ENCODE assay signal across 29 cellular contexts in genomic region chr17:40714473-40714872, GRCh38. TPM values are rescaled to one million over a fixed set of nuclear protein-coding genes. Genes with fewer than 3 reads are reported as not detected.
DNase-seq lines count a peak whose midpoint lies in the region; ATAC-seq, FAIRE-seq and TF ChIP-seq lines count a peak whose summit lies in the region.
"Had no signal": no experiment of that assay in that cellular context is flagged by ENCODE, and none has a peak within 500 bp of the region (broad histone marks: within the 10 kb centered on the region; RNA-seq: fewer than 3 reads in every experiment).

No MANE protein-coding gene starts in this region.

- ATAC-seq in activated CD4-positive, alpha-beta T cell treated with anti-CD3 and anti-CD28 coated beads for 36 hours: no peak
- ATAC-seq: activated naive CD8-positive, alpha-beta T cell treated with anti-CD3 and anti-CD28 coated beads, Interleukin-2, amount 50 U/mL, for 24 hours; body of pancreas; left colon; pancreas; right cardiac atrium; stimulated activated naive CD8-positive, alpha-beta T cell treated with anti-CD3 and anti-CD28 coated beads, Interleukin-15, amount 100 ng/mL, for 72 hours had no signal

- no peaks in the 10 kb centered on the region for H3K36me3 Mint-ChIP-seq in activated CD4-positive, alpha-beta T cell treated with anti-CD3 and anti-CD28 coated beads for 36 hours (ENCODE audit: low read depth)
- no peaks in the 10 kb centered on the region for H3K36me3 Mint-ChIP-seq in glutamatergic neuron (ENCODE audit: unreplicated experiment)
- H3K36me3 Mint-ChIP-seq: activated CD4-positive, alpha-beta memory T cell treated with anti-CD3 and anti-CD28 coated beads for 36 hours; natural killer cell had no signal

- TF ChIP-seq CTCF in glutamatergic neuron (IDR thresholded peaks at IDR 0.05; ENCODE audit: partially characterized antibody, unreplicated experiment) (no peak), uterus (IDR thresholded peaks at IDR 0.05) (no peak), kidney (IDR thresholded peaks at IDR 0.05; ENCODE audit: borderline replicate concordance, extremely low read depth, insufficient read depth) (no peak)

- no peak overlapping the region for H3K4me3 Mint-ChIP-seq in activated CD4-positive, alpha-beta T cell treated with anti-CD3 and anti-CD28 coated beads for 36 hours
- no peak overlapping the region for H3K4me3 Mint-ChIP-seq in glutamatergic neuron (ENCODE audit: unreplicated experiment)
- H3K4me3 Mint-ChIP-seq: activated B cell treated with CpG ODN at 0.5 μM for 24 hours; activated CD4-positive, alpha-beta memory T cell treated with anti-CD3 and anti-CD28 coated beads for 36 hours; activated naive CD8-positive, alpha-beta T cell treated with anti-CD3 and anti-CD28 coated beads, Interleukin-2, amount 50 U/mL, for 24 hours; natural killer cell; stimulated activated naive CD8-positive, alpha-beta T cell treated with anti-CD3 and anti-CD28 coated beads, Interleukin-15, amount 100 ng/mL, for 72 hours had no signal

- intact Hi-C loops in activated CD4-positive, alpha-beta T cell treated with anti-CD3 and anti-CD28 coated beads for 36 hours (cut with DNase I, micrococcal nuclease): no loop called here
- intact Hi-C loops in uterus (cut with DNase I; ENCODE audit: low total_unique reads) (no loop called here), kidney (cut with DNase I) (no loop called here)

- POLR2A ChIA-PET in activated CD4-positive, alpha-beta T cell treated with anti-CD3 and anti-CD28 coated beads for 36 hours (lab: Charles Lee): no interaction called here

- H3K4me3 ChIP-seq in SJCRH30 (no peak overlapping the region), uterus (no peak overlapping the region), kidney (ENCODE audit: low read length in 2 of 2) (no peak overlapping the region)
- H3K4me3 ChIP-seq: body of pancreas, esophagus muscularis mucosa, pancreas, tibial artery had no signal

- H3K4me1 ChIP-seq in SJCRH30: no peaks in the 10 kb centered on the region
- no peaks in the 10 kb centered on the region for H3K4me1 ChIP-seq in uterus
- no peaks in the 10 kb centered on the region for H3K4me1 ChIP-seq in kidney (ENCODE audit: control insufficient read depth in 1 of 2, insufficient read depth in 1 of 2, low read depth in 1 of 2, low read length in 2 of 2)
- H3K4me1 ChIP-seq: body of pancreas, esophagus muscularis mucosa, pancreas, tibial artery had no signal

- H3K27me3 ChIP-seq in SJCRH30 (no peaks in the 10 kb centered on the region), uterus (no peaks in the 10 kb centered on the region)
- H3K27me3 ChIP-seq: body of pancreas, pancreas had no signal

- peaks cover 5% of the 10 kb centered on the region for H3K27me3 Mint-ChIP-seq in activated CD4-positive, alpha-beta T cell treated with anti-CD3 and anti-CD28 coated beads for 36 hours
- H3K27me3 Mint-ChIP-seq in glutamatergic neuron (ENCODE audit: unreplicated experiment): no peaks in the 10 kb centered on the region

- no peak for DNase-seq in activated CD4-positive, alpha-beta T cell treated with anti-CD3 and anti-CD28 coated beads for 36 hours
- DNase-seq in activated CD4-positive, alpha-beta T cell treated with anti-CD3 and anti-CD28 coated beads, Interleukin-2, amount 50 U/mL, for 1 hour: no peak
- DNase-seq in SJCRH30 (peak; percentile 44 to 56), glutamatergic neuron (peak; percentile 28), uterus (no peak), kidney (no peak), NCI-H1930 (lab: John Stamatoyannopoulos, UW) (no peak), GM19240 (ENCODE audit: insufficient read length, low spot score) (no peak)
- DNase-seq: activated B cell treated with CpG ODN at 0.5 μM for 24 hours; activated CD4-positive, alpha-beta memory T cell treated with anti-CD3 and anti-CD28 coated beads for 36 hours; activated effector memory CD4-positive, alpha-beta T cell treated with anti-CD3 and anti-CD28 coated beads, Interleukin-2, amount 50 U/mL, for 16 hours; activated naive CD8-positive, alpha-beta T cell treated with anti-CD3 and anti-CD28 coated beads, Interleukin-2, amount 50 U/mL, for 24 hours; body of pancreas; effector memory CD4-positive, alpha-beta T cell; left colon; mesendoderm; natural killer cell; NCI-H146; NCI-H345; NK-92 treated with Interleukin-12 subunit alpha and Interleukin-12 subunit beta, amount 100 ng/mL, for 24 hours; pancreas; right cardiac atrium; stimulated activated naive CD8-positive, alpha-beta T cell treated with anti-CD3 and anti-CD28 coated beads, Interleukin-15, amount 100 ng/mL, for 72 hours; tibial artery had no signal

- H3K9me3 ChIP-seq in SJCRH30 (replicated peaks) (no peaks in the 10 kb centered on the region), uterus (no peaks in the 10 kb centered on the region), kidney (ENCODE audit: control insufficient read depth in 1 of 2, low read length in 2 of 2) (no peaks in the 10 kb centered on the region)
- H3K9me3 ChIP-seq: body of pancreas, esophagus muscularis mucosa, pancreas, tibial artery had no signal

- FAIRE-seq in kidney (lab: Jason Lieb, UNC): no peak
- FAIRE-seq: A204.1, D721Med, pancreas had no signal

- H3K27ac ChIP-seq in SJCRH30: no peak overlapping the region
- H3K27ac ChIP-seq in uterus: no peak overlapping the region
- H3K27ac ChIP-seq in kidney (ENCODE audit: low read depth in 2 of 2, low read length in 2 of 2): no peak overlapping the region
- H3K27ac ChIP-seq: body of pancreas, C4-2B, esophagus muscularis mucosa, pancreas, tibial artery had no signal

- H3K4me1 Mint-ChIP-seq in activated CD4-positive, alpha-beta T cell treated with anti-CD3 and anti-CD28 coated beads for 36 hours: peaks cover 2% of the 10 kb centered on the region
- H3K4me1 Mint-ChIP-seq in glutamatergic neuron (ENCODE audit: low read depth, unreplicated experiment): no peaks in the 10 kb centered on the region
- H3K4me1 Mint-ChIP-seq: activated B cell treated with CpG ODN at 0.5 μM for 24 hours; activated naive CD8-positive, alpha-beta T cell treated with anti-CD3 and anti-CD28 coated beads, Interleukin-2, amount 50 U/mL, for 24 hours; natural killer cell; stimulated activated naive CD8-positive, alpha-beta T cell treated with anti-CD3 and anti-CD28 coated beads, Interleukin-15, amount 100 ng/mL, for 72 hours had no signal

- no peak for TF ChIP-seq POLR2A in uterus (IDR thresholded peaks at IDR 0.05)

- no peak overlapping the region for H3K9ac ChIP-seq in kidney (ENCODE audit: low read length in 2 of 2)

- no peaks in the 10 kb centered on the region for H3K9me3 Mint-ChIP-seq in activated CD4-positive, alpha-beta T cell treated with anti-CD3 and anti-CD28 coated beads for 36 hours (ENCODE audit: low read depth)
- H3K9me3 Mint-ChIP-seq in glutamatergic neuron (ENCODE audit: unreplicated experiment): no peaks in the 10 kb centered on the region
- H3K9me3 Mint-ChIP-seq: activated B cell treated with CpG ODN at 0.5 μM for 24 hours; activated CD4-positive, alpha-beta memory T cell treated with anti-CD3 and anti-CD28 coated beads for 36 hours; activated naive CD8-positive, alpha-beta T cell treated with anti-CD3 and anti-CD28 coated beads, Interleukin-2, amount 50 U/mL, for 24 hours; natural killer cell; stimulated activated naive CD8-positive, alpha-beta T cell treated with anti-CD3 and anti-CD28 coated beads, Interleukin-15, amount 100 ng/mL, for 72 hours had no signal

- H3K27ac Mint-ChIP-seq in activated CD4-positive, alpha-beta T cell treated with anti-CD3 and anti-CD28 coated beads for 36 hours: peak overlapping the region; percentile 31
- no peak overlapping the region for H3K27ac Mint-ChIP-seq in glutamatergic neuron (ENCODE audit: unreplicated experiment)
- H3K27ac Mint-ChIP-seq: activated B cell treated with CpG ODN at 0.5 μM for 24 hours; activated CD4-positive, alpha-beta memory T cell treated with anti-CD3 and anti-CD28 coated beads for 36 hours; activated naive CD8-positive, alpha-beta T cell treated with anti-CD3 and anti-CD28 coated beads, Interleukin-2, amount 50 U/mL, for 24 hours; natural killer cell; stimulated activated naive CD8-positive, alpha-beta T cell treated with anti-CD3 and anti-CD28 coated beads, Interleukin-15, amount 100 ng/mL, for 72 hours had no signal

- CTCF ChIA-PET in activated CD4-positive, alpha-beta T cell treated with anti-CD3 and anti-CD28 coated beads for 36 hours (lab: Charles Lee): no interaction called here

- H3K36me3 ChIP-seq in SJCRH30: no peaks in the 10 kb centered on the region
- H3K36me3 ChIP-seq in uterus: no peaks in the 10 kb centered on the region
- H3K36me3 ChIP-seq in kidney (ENCODE audit: control insufficient read depth in 1 of 2, insufficient read depth in 2 of 2, low read length in 2 of 2): no peaks in the 10 kb centered on the region
- H3K36me3 ChIP-seq: esophagus muscularis mucosa, pancreas, tibial artery had no signal

RNA-seq across cellular contexts. Expression of gene KRT24, which starts 10.9 kb away (rescaled TPM):
- not detected for total RNA-seq in activated CD4-positive, alpha-beta T cell treated with anti-CD3 and anti-CD28 coated beads for 36 hours
- not detected in 2 replicates for total RNA-seq in SJCRH30 (2014; rRNA removed; shearing (Covaris generic))
- total RNA-seq in glutamatergic neuron (ENCODE audit: unreplicated experiment) (not detected), uterus (not detected), kidney (0.31 TPM)
- not detected for polyA plus RNA-seq in kidney (ENCODE audit: insufficient read depth, low read depth, low replicate concordance)
- total RNA-seq: activated B cell treated with CpG ODN at 0.5 μM for 24 hours; activated CD4-positive, alpha-beta memory T cell treated with anti-CD3 and anti-CD28 coated beads for 36 hours; body of pancreas; MCF 10A; natural killer cell; pancreas; right cardiac atrium had no signal

RNA-seq across cellular contexts. Expression of gene KRT25, which starts 40.7 kb away (rescaled TPM):
- total RNA-seq in activated CD4-positive, alpha-beta T cell treated with anti-CD3 and anti-CD28 coated beads for 36 hours: not detected
- not detected in 2 replicates for total RNA-seq in SJCRH30 (2014; rRNA removed; shearing (Covaris generic))
- total RNA-seq in glutamatergic neuron (ENCODE audit: unreplicated experiment) (not detected), uterus (not detected), kidney (not detected)
- polyA plus RNA-seq in kidney (ENCODE audit: insufficient read depth, low read depth, low replicate concordance): not detected
- total RNA-seq: activated B cell treated with CpG ODN at 0.5 μM for 24 hours; activated CD4-positive, alpha-beta memory T cell treated with anti-CD3 and anti-CD28 coated beads for 36 hours; body of pancreas; esophagus muscularis mucosa; left colon; MCF 10A; natural killer cell; pancreas; right cardiac atrium had no signal
- polyA plus RNA-seq: pancreas, right cardiac atrium had no signal

RNA-seq across cellular contexts. Expression of gene KRT222, which starts 49.5 kb away (rescaled TPM):
- not detected for total RNA-seq in activated CD4-positive, alpha-beta T cell treated with anti-CD3 and anti-CD28 coated beads for 36 hours
- not detected in 2 replicates for total RNA-seq in SJCRH30 (2014; rRNA removed; shearing (Covaris generic))
- 1.3 TPM for total RNA-seq in glutamatergic neuron (ENCODE audit: unreplicated experiment)
- total RNA-seq in uterus: 1 to 10 TPM in 3 of 4 donors, not detected in 1; 1.6 to 4.2 (median 2.6) TPM
- 6.6 TPM for total RNA-seq in kidney
- 1.2 TPM for polyA plus RNA-seq in kidney (ENCODE audit: insufficient read depth, low read depth, low replicate concordance)
- total RNA-seq: activated B cell treated with CpG ODN at 0.5 μM for 24 hours; activated CD4-positive, alpha-beta memory T cell treated with anti-CD3 and anti-CD28 coated beads for 36 hours; natural killer cell had no signal

RNA-seq across cellular contexts. Expression of gene KRT26, which starts 57.5 kb away (rescaled TPM):
- not detected for total RNA-seq in activated CD4-positive, alpha-beta T cell treated with anti-CD3 and anti-CD28 coated beads for 36 hours
- total RNA-seq in SJCRH30 (2014; rRNA removed; shearing (Covaris generic)): not detected in 2 replicates
- total RNA-seq in glutamatergic neuron (ENCODE audit: unreplicated experiment) (not detected), uterus (not detected), kidney (not detected)
- not detected for polyA plus RNA-seq in kidney (ENCODE audit: insufficient read depth, low read depth, low replicate concordance)
- total RNA-seq: activated B cell treated with CpG ODN at 0.5 μM for 24 hours; activated CD4-positive, alpha-beta memory T cell treated with anti-CD3 and anti-CD28 coated beads for 36 hours; body of pancreas; esophagus muscularis mucosa; left colon; MCF 10A; natural killer cell; pancreas; right cardiac atrium had no signal
- polyA plus RNA-seq: pancreas, right cardiac atrium had no signal

Comparison
In these comparisons a context has a peak if more than half of its experiments do, and no peak if none do; other contexts are left out.
1. DNase-seq: peak in SJCRH30 (2 of 2) and glutamatergic neuron (single experiment); none in activated CD4-positive, alpha-beta T cell treated with anti-CD3 and anti-CD28 coated beads for 36 hours (single experiment), activated CD4-positive, alpha-beta T cell treated with anti-CD3 and anti-CD28 coated beads, Interleukin-2, amount 50 U/mL, for 1 hour (single experiment), uterus (0 of 2), kidney (single experiment), NCI-H1930 (0 of 2) and GM19240 (single experiment).